7 cellular contexts compared by ENCODE assay signal in the genomic region with DNA sequence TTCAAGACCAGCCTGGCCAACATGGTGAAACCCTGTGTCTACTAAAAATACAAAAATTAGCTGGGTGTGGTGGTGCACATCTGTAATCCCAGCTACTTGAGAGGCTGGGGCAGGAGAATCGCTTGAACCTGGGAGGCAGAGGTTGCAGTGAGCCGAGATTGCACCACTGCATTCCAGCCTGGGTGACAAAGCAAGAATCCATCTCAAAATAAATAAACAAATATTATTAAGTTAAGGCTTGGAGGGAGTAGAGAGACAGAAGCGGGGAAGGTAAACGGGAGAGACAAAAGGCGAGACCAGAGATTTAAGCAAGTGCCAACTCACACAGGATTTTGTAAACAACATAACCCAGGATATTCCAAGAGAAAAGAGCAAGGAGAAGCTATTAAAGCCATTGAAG. TPM values are rescaled to one million over a fixed set of nuclear protein-coding genes. Genes with fewer than 3 reads are reported as not detected.
DNase-seq lines count a peak whose midpoint lies in the region; ATAC-seq and TF ChIP-seq lines count a peak whose summit lies in the region.
"Not testable (repeated sequence)": the region's sequence is repeated elsewhere in the genome, so short reads cannot be mapped to it uniquely, and the experiment has no call there.

No MANE protein-coding gene starts in this region.

- DNase-seq in EH (ENCODE audit: low read depth), result peak; percentile 29
- DNase-seq in H4 (ENCODE audit: low spot score), result peak; percentile 42
- peak; percentile 16 for DNase-seq in MG63
- DNase-seq in Panc1 (ENCODE audit: low read depth, low spot score); endodermal cell: not testable (repeated sequence)
- peak; percentile 39 for DNase-seq in MCF 10A (ENCODE audit: unreplicated experiment)
- DNase-seq in left lobe of liver (ENCODE audit: low spot score), result peak; percentile 0

- not testable (repeated sequence) for H3K4me3 Mint-ChIP-seq in MCF 10A (ENCODE audit: unreplicated experiment); endodermal cell

- not testable (repeated sequence) for H3K36me3 ChIP-seq in MG63; Panc1 (ENCODE audit: control insufficient read depth, insufficient read depth, low read length); endodermal cell (ENCODE audit: control insufficient read depth, insufficient read depth, low read length)

- WGBS in endodermal cell (ENCODE audit: insufficient coverage in 1 of 2, insufficient read length in 1 of 2), 2 experiments, result 76 to 89% methylated on average over 2 to 4 of the region's 5 CpGs

- intact Hi-C loops in Panc1 (cut with micrococcal nuclease; ENCODE audit: unreplicated experiment); MCF 10A (cut with micrococcal nuclease): not testable (repeated sequence)

- not testable (repeated sequence) for H3K27ac Mint-ChIP-seq in MCF 10A (ENCODE audit: low read depth, unreplicated experiment)
- H3K27ac Mint-ChIP-seq in endodermal cell, result peak overlapping the region; percentile 11

- not testable (repeated sequence) for H3K9me3 Mint-ChIP-seq in MCF 10A (ENCODE audit: unreplicated experiment); endodermal cell

- not testable (repeated sequence) for TF ChIP-seq CTCF in Panc1 (IDR thresholded peaks at IDR 0.05); MCF 10A (IDR thresholded peaks at IDR 0.05; ENCODE audit: unreplicated experiment); endodermal cell (conservative IDR thresholded peaks at IDR 0.05)

- not testable (repeated sequence) for H3K9ac ChIP-seq in endodermal cell (ENCODE audit: extremely low read depth, low read length, poor library complexity, severe bottlenecking)

- H3K27me3 Mint-ChIP-seq in MCF 10A (ENCODE audit: insufficient read depth, unreplicated experiment); endodermal cell (ENCODE audit: insufficient read depth): not testable (repeated sequence)

- not testable (repeated sequence) for H3K9me3 ChIP-seq in MG63; Panc1 (ENCODE audit: control insufficient read depth, insufficient read depth, low read depth, low read length); endodermal cell (ENCODE audit: control insufficient read depth, low read length)

- H3K36me3 Mint-ChIP-seq in MCF 10A (ENCODE audit: insufficient read depth, unreplicated experiment); endodermal cell (ENCODE audit: low read depth): not testable (repeated sequence)

- not testable (repeated sequence) for BruUV-seq in Panc1 (replicated peaks; lab: Mats Ljungman, UMichigan); MCF 10A (replicated peaks; lab: Mats Ljungman, UMichigan)

- not testable (repeated sequence) for H3K27ac ChIP-seq in Panc1 (ENCODE audit: low read length); endodermal cell (ENCODE audit: low read depth, low read length)

- not testable (repeated sequence) for H3K4me1 Mint-ChIP-seq in MCF 10A (ENCODE audit: insufficient read depth, unreplicated experiment); endodermal cell

- not testable (repeated sequence) for H3K4me1 ChIP-seq in Panc1 (ENCODE audit: control insufficient read depth, insufficient read depth, low read length); endodermal cell (ENCODE audit: control insufficient read depth, insufficient read depth, low read length)

- H3K4me3 ChIP-seq in MG63; Panc1 (ENCODE audit: low read depth in 2 of 2, low read length in 2 of 2); endodermal cell (ENCODE audit: low read length): not testable (repeated sequence)

- in situ Hi-C loops in Panc1 (cut with HindIII; ENCODE audit: low pct_unique_long_range_greater_than_20kb, low sequenced_read_pairs), result not testable (repeated sequence)

- H3K27me3 ChIP-seq in MG63; Panc1 (ENCODE audit: control insufficient read depth, insufficient read depth, low read length); endodermal cell (ENCODE audit: control insufficient read depth, insufficient read depth, low read length, poor library complexity, severe bottlenecking): not testable (repeated sequence)

- CTCF ChIA-PET in Panc1 (lab: Charles Lee), result not testable (repeated sequence)
- CTCF ChIA-PET in MCF 10A (lab: Yijun Ruan, JAX), result interaction anchor here (0.7 to 3.7 kb wide), 7 partner anchors 8 to 389 kb away, joined by 3 to 26 read pairs (median 3); no protein-coding TSS in a partner anchor

- ATAC-seq in Panc1, result peak; percentile 81
- not testable (repeated sequence) for ATAC-seq in left lobe of liver

- POLR2A ChIA-PET in Panc1 (lab: Charles Lee), result not testable (repeated sequence)
- POLR2A ChIA-PET in MCF 10A (lab: Yijun Ruan, JAX), result interaction anchor here (0.6 kb wide), 1 partner anchor 190 kb away, joined by 3 read pairs; no protein-coding TSS in a partner anchor

RNA-seq across cellular contexts. Expression of gene LSM14A, which starts 12.8 kb away (rescaled TPM):
- 61.2 and 75.6 TPM in 2 replicates for total RNA-seq in H4 (2014; rRNA removed; shearing (Covaris generic))
- 54.8 and 70.6 TPM in 2 replicates for total RNA-seq in MG63 (2014; rRNA removed; shearing (Covaris generic); ENCODE audit: low replicate concordance)
- 152 TPM for total RNA-seq in Panc1 (2021; ENCODE audit: unreplicated experiment)
- 230 TPM for polyA plus RNA-seq in Panc1 (2012; ENCODE audit: insufficient read length)
- 93.7 and 100 TPM in 2 replicates for total RNA-seq in MCF 10A (2022)
- total RNA-seq in endodermal cell, result 100 to 1,000 TPM; 188 to 192 TPM
- polyA plus RNA-seq in endodermal cell (2013, experiment 1 of 2), result 158 TPM
- 144 TPM for polyA plus RNA-seq in endodermal cell (2013, experiment 2 of 2)
- 34.1 TPM for total RNA-seq in left lobe of liver
